ENCODE assay signal across 2 cellular contexts in the genomic region with DNA sequence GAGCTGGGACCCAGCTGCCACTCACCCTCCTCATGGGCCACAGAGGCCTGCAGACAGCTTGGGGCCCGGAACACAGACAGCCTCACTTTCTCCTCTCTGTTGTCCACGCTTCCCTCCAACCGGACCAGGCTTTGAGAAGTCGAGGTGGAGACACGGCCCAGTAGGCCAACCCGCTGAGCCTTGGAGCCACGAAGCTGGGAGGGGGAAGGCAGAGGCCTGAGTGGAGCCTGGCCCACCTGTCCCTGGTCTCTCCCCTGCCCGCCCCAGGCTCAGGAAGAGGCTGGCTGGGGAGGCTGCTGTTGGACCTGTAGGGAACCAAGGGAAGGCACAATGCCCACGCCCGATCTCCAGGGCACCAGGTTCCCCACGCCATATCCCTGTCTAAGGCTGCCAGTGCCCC.
TF ChIP-seq lines count a peak whose summit lies in the region.

No MANE protein-coding gene starts in this region.

TF ChIP-seq in SK-N-SH, 30 proteins besides CTCF, POLR2A, EP300 and RAD21 (continued from another document):
- TF ChIP-seq PBX3 (IDR thresholded peaks at IDR 0.05) (no peak), CHD2 (IDR thresholded peaks at IDR 0.05; ENCODE audit: low read length, partially characterized antibody) (no peak)
TF ChIP-seq in SK-N-SH: peak in this region for 0.

TF ChIP-seq in SK-N-SH treated with all-trans-retinoic acid at 6 μM for 48 hours, 23 proteins besides CTCF, POLR2A, EP300 and RAD21 (continued from another document):
- TF ChIP-seq, protein P1, sequence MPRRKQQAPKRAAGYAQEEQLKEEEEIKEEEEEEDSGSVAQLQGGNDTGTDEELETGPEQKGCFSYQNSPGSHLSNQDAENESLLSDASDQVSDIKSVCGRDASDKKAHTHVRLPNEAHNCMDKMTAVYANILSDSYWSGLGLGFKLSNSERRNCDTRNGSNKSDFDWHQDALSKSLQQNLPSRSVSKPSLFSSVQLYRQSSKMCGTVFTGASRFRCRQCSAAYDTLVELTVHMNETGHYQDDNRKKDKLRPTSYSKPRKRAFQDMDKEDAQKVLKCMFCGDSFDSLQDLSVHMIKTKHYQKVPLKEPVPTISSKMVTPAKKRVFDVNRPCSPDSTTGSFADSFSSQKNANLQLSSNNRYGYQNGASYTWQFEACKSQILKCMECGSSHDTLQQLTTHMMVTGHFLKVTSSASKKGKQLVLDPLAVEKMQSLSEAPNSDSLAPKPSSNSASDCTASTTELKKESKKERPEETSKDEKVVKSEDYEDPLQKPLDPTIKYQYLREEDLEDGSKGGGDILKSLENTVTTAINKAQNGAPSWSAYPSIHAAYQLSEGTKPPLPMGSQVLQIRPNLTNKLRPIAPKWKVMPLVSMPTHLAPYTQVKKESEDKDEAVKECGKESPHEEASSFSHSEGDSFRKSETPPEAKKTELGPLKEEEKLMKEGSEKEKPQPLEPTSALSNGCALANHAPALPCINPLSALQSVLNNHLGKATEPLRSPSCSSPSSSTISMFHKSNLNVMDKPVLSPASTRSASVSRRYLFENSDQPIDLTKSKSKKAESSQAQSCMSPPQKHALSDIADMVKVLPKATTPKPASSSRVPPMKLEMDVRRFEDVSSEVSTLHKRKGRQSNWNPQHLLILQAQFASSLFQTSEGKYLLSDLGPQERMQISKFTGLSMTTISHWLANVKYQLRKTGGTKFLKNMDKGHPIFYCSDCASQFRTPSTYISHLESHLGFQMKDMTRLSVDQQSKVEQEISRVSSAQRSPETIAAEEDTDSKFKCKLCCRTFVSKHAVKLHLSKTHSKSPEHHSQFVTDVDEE (CRISPR knock-in tag; IDR thresholded peaks at IDR 0.05): no peak
- TF ChIP-seq OSR1 (CRISPR knock-in tag; IDR thresholded peaks at IDR 0.05) (no peak), ESRRG (CRISPR knock-in tag; IDR thresholded peaks at IDR 0.05) (no peak), ARNTL (CRISPR knock-in tag; IDR thresholded peaks at IDR 0.05; ENCODE audit: borderline replicate concordance, low read depth) (no peak), BACH2 (CRISPR knock-in tag; IDR thresholded peaks at IDR 0.05; ENCODE audit: borderline replicate concordance) (no peak), ZNF565 (CRISPR knock-in tag; conservative IDR thresholded peaks at IDR 0.05; ENCODE audit: low read depth) (no peak), ISL1 (CRISPR knock-in tag; IDR thresholded peaks at IDR 0.05) (no peak), PATZ1 (CRISPR knock-in tag; IDR thresholded peaks at IDR 0.05; ENCODE audit: borderline replicate concordance) (no peak), TOX (CRISPR knock-in tag; IDR thresholded peaks at IDR 0.05; ENCODE audit: borderline replicate concordance) (no peak), RARB (CRISPR knock-in tag; IDR thresholded peaks at IDR 0.05) (no peak), ZC3H10 (CRISPR knock-in tag; IDR thresholded peaks at IDR 0.05) (no peak), TCF4 (CRISPR knock-in tag; IDR thresholded peaks at IDR 0.05; ENCODE audit: borderline replicate concordance) (no peak), SNAI2 (CRISPR knock-in tag; IDR thresholded peaks at IDR 0.05) (no peak), CREB5 (CRISPR knock-in tag; IDR thresholded peaks at IDR 0.05; ENCODE audit: low read depth) (no peak)
- TF ChIP-seq, protein P2, sequence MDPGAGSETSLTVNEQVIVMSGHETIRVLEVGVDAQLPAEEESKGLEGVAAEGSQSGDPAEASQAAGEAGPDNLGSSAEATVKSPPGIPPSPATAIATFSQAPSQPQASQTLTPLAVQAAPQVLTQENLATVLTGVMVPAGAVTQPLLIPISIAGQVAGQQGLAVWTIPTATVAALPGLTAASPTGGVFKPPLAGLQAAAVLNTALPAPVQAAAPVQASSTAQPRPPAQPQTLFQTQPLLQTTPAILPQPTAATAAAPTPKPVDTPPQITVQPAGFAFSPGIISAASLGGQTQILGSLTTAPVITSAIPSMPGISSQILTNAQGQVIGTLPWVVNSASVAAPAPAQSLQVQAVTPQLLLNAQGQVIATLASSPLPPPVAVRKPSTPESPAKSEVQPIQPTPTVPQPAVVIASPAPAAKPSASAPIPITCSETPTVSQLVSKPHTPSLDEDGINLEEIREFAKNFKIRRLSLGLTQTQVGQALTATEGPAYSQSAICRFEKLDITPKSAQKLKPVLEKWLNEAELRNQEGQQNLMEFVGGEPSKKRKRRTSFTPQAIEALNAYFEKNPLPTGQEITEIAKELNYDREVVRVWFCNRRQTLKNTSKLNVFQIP (CRISPR knock-in tag; IDR thresholded peaks at IDR 0.05; ENCODE audit: borderline replicate concordance, low read depth): no peak
- TF ChIP-seq, protein P3, sequence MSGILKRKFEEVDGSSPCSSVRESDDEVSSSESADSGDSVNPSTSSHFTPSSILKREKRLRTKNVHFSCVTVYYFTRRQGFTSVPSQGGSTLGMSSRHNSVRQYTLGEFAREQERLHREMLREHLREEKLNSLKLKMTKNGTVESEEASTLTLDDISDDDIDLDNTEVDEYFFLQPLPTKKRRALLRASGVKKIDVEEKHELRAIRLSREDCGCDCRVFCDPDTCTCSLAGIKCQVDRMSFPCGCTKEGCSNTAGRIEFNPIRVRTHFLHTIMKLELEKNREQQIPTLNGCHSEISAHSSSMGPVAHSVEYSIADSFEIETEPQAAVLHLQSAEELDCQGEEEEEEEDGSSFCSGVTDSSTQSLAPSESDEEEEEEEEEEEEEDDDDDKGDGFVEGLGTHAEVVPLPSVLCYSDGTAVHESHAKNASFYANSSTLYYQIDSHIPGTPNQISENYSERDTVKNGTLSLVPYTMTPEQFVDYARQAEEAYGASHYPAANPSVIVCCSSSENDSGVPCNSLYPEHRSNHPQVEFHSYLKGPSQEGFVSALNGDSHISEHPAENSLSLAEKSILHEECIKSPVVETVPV (CRISPR knock-in tag; IDR thresholded peaks at IDR 0.05): no peak
TF ChIP-seq in SK-N-SH treated with all-trans-retinoic acid at 6 μM for 48 hours: peak in this region for 0.
